16 cellular contexts compared by ENCODE assay signal in genomic region chr17:5921919-5922318, GRCh38.
DNase-seq lines count a peak whose midpoint lies in the region; ATAC-seq and TF ChIP-seq lines count a peak whose summit lies in the region.
"Had no signal": no experiment of that assay in that cellular context is flagged by ENCODE, and none has a peak within 500 bp of the region (broad histone marks: within the 10 kb centered on the region; RNA-seq: fewer than 3 reads in every experiment).

No MANE protein-coding gene starts in this region.

- no peak for TF ChIP-seq CTCF in omental fat pad (IDR thresholded peaks at IDR 0.05)

- peak; percentile 12 for DNase-seq in AG08395 (ENCODE audit: low spot score)
- DNase-seq in LHCN-M2 (ENCODE audit: low read depth), result peak; percentile 72
- peak; percentile 84 for DNase-seq in astrocyte of the hippocampus (ENCODE audit: low read depth, low spot score)
- DNase-seq in myocyte (ENCODE audit: low read depth), result peak; percentile 94
- no peak for DNase-seq in activated T-cell treated with anti-CD3 and anti-CD28 coated beads, Interleukin-2, amount 50 U/mL, for 1 hour
- DNase-seq in NCI-H1105 (lab: John Stamatoyannopoulos, UW), result no peak
- DNase-seq in omental fat pad (ENCODE audit: low spot score), result no peak
- DNase-seq: activated CD8-positive, alpha-beta T cell treated with anti-CD3 and anti-CD28 coated beads, Interleukin-2, amount 10 ng/mL, durations not matched to agents 7 days and 5 days; glutamatergic neuron; Karpas-422; NCI-H1694 treated with DMSO at 0.1 percent for 48 hours; NCI-H510A; sigmoid colon; stimulated activated CD4-positive, alpha-beta T cell treated with anti-CD3 and anti-CD28 coated beads, Interleukin-4, amount 100 ng/mL, for 24 hours; thyroid gland had no signal

- ATAC-seq in HG03521 (IDR thresholded peaks at IDR 0.05; ENCODE audit: unreplicated experiment), result no peak
- ATAC-seq in omental fat pad (ENCODE audit: low FRiP score), result no peak
- ATAC-seq: activated CD8-positive, alpha-beta T cell treated with anti-CD3 and anti-CD28 coated beads, Interleukin-2, amount 10 ng/mL, durations not matched to agents 7 days and 5 days had no signal

Comparison
In these comparisons a context has a peak if more than half of its experiments do, and no peak if none do; other contexts are left out.
1. DNase-seq: peak in AG08395 (single experiment), LHCN-M2 (single experiment), astrocyte of the hippocampus (single experiment) and myocyte (single experiment); none in activated T-cell treated with anti-CD3 and anti-CD28 coated beads, Interleukin-2, amount 50 U/mL, for 1 hour (single experiment), NCI-H1105 (single experiment) and omental fat pad (single experiment).